8 cellular contexts compared by ENCODE assay signal in the genomic region with DNA sequence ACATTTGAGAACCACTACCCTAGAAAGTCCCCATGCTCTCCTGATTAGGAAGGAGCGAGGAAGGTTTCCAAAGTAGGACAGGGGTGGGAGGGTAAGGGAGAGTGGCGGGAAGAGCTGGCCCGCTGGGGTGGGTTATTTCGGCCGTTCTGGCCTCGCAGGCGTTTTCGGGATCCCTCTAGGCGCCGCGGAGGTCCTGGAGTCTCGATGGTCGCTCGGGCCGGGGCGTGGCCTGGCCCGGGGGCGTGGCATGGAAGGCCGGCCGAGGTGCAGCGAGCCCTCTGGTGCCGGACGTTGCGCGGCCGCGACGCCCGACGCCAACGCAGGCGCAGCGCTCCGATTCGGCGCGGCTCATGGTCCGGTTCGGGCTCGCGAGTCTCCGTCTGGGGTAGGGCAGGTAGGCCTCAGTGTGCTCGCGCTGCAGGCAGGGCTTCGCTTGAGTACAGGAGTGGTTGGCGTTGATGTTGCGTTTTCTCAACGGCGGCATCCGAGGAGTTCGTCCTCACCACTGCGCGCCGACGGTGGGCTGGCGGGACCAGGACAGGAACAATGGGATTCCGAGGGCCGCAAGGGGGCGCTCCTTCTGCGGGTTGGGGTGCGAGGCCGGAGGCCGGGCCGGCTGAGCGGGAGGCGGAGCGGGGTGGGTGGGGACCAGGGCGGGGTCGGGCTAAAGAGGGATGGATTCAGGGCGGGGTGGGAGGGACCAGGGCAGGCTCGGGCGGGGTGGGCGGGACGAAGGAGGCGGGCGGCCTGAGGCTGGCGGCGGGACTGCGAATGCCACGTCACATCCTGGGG. TPM values are rescaled to one million over a fixed set of nuclear protein-coding genes. Genes with fewer than 3 reads are reported as not detected.
DNase-seq lines count a peak whose midpoint lies in the region; ATAC-seq and TF ChIP-seq lines count a peak whose summit lies in the region.

A gene with protein sequence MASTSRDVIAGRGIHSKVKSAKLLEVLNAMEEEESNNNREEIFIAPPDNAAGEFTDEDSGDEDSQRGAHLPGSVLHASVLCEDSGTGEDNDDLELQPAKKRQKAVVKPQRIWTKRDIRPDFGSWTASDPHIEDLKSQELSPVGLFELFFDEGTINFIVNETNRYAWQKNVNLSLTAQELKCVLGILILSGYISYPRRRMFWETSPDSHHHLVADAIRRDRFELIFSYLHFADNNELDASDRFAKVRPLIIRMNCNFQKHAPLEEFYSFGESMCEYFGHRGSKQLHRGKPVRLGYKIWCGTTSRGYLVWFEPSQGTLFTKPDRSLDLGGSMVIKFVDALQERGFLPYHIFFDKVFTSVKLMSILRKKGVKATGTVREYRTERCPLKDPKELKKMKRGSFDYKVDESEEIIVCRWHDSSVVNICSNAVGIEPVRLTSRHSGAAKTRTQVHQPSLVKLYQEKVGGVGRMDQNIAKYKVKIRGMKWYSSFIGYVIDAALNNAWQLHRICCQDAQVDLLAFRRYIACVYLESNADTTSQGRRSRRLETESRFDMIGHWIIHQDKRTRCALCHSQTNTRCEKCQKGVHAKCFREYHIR (plus strand): TSS at position 287 of the 792 bp plus-strand sequence. CDS start 7,628 bp downstream, outside the sequence.

- H3K36me3 Mint-ChIP-seq in mesothelial cell of epicardium, result peaks cover 2% of the 10 kb centered on the region

- peak within 1 kb of the TSS; percentile 94 for H3K4me3 Mint-ChIP-seq in mesothelial cell of epicardium

- peak; percentile 74 for TF ChIP-seq CTCF in mesothelial cell of epicardium (IDR thresholded peaks at IDR 0.05; ENCODE audit: unreplicated experiment)

- H3K9me3 Mint-ChIP-seq in mesothelial cell of epicardium, result no peaks in the 10 kb centered on the region

- no peaks in the 10 kb centered on the region for H3K36me3 ChIP-seq in endocrine pancreas (ENCODE audit: control insufficient read depth, insufficient read depth, low read length)

- H3K4me1 ChIP-seq in endocrine pancreas (ENCODE audit: control insufficient read depth, insufficient read depth, low read length), result no peaks in the 10 kb centered on the region

- H3K27ac Mint-ChIP-seq in mesothelial cell of epicardium, result peak within 1 kb of the TSS; percentile 100

- H3K4me1 Mint-ChIP-seq in mesothelial cell of epicardium, result peaks cover 39% of the 10 kb centered on the region

- H3K9ac ChIP-seq in endocrine pancreas (ENCODE audit: control insufficient read depth, insufficient read depth, low read length), result peak within 1 kb of the TSS; percentile 69

- peaks cover 9% of the 10 kb centered on the region for H3K27me3 Mint-ChIP-seq in mesothelial cell of epicardium (ENCODE audit: low read depth)

- peak; percentile 93 for ATAC-seq in GM19468 (IDR thresholded peaks at IDR 0.05; ENCODE audit: extremely low read depth, unreplicated experiment)

- no peaks in the 10 kb centered on the region for H3K9me3 ChIP-seq in endocrine pancreas (ENCODE audit: control insufficient read depth, low read length)

- H3K4me3 ChIP-seq in endocrine pancreas (ENCODE audit: control insufficient read depth, insufficient read depth, low read length), result peak within 1 kb of the TSS; percentile 58

- no peaks in the 10 kb centered on the region for H3K27me3 ChIP-seq in endocrine pancreas (ENCODE audit: control insufficient read depth, insufficient read depth, low read length)

- DNase-seq in COR-L47 (lab: John Stamatoyannopoulos, UW) (peak; percentile 82), HS-27A (ENCODE audit: low read depth) (peak; percentile 68), NK-92 (lab: John Stamatoyannopoulos, UW; ENCODE audit: unreplicated experiment) (peak; percentile 68), mesothelial cell of epicardium (ENCODE audit: low spot score in 2 of 2, unreplicated experiment in 2 of 2) (peak; percentile 90 to 99)
- DNase-seq in activated CD8-positive, alpha-beta memory T cell treated with anti-CD3 and anti-CD28 coated beads for 48 hours (ENCODE audit: low read depth in 2 of 3, low spot score in 2 of 3), result peak; percentile 90 to 98 (median 96)
- DNase-seq in stimulated activated CD8-positive, alpha-beta memory T cell treated with anti-CD3 and anti-CD28 coated beads, Interleukin-15, amount 100 ng/mL, for 4 hours (ENCODE audit: low read depth in 2 of 2), result peak; percentile 85 to 88

RNA-seq across cellular contexts. Expression of the gene that starts here (rescaled TPM):
- total RNA-seq in mesothelial cell of epicardium, result 8.5 to 9.7 TPM (median 8.6 TPM) in 3 replicates

Comparison
In these comparisons a context has a peak if more than half of its experiments do, and no peak if none do; other contexts are left out.
1. Peak in every context shown above with its lines: DNase-seq, ATAC-seq and H3K4me3 ChIP-seq.